ENCODE assay signal across 1 cellular context in the genomic region with DNA sequence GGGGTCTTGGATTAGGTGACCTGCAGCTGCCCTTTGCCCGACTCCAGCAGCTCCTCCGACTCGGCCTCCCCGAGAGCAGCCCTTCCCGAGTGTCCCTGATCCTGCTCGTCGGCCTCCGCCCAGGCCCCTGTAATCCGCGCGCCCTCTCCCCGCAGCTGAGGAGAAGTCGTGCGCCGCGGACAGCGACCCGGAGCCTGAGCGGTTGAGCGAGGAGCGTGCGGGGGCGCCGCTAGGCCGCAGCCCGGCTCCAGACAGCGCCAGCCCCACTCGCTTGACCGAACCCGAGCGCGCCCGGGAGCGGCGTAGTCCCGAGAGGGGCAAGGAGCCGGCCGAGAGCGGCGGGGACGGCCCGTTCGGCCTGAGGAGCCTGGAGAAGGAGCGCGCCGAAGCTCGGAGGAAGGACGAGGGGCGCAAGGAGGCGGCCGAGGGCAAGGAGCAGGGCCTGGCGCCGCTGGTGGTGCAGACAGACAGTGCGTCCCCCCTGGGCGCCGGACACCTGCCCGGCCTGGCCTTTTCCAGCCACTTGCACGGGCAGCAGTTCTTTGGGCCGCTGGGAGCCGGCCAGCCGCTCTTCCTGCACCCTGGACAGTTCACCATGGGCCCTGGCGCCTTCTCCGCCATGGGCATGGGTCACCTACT.
TF ChIP-seq lines count a peak whose summit lies in the region.

No MANE protein-coding gene starts in this region.

TF ChIP-seq in H1, 55 proteins besides CTCF, POLR2A, EP300 and RAD21:
- peak; percentile 94; the same call in 1 of the 2 replicates for TF ChIP-seq SUZ12 (IDR thresholded peaks at IDR 0.05; ENCODE audit: low read length)
- peak; percentile 59 for TF ChIP-seq RNF2 (IDR thresholded peaks at IDR 0.05; ENCODE audit: borderline replicate concordance, low read depth, low read length, missing control alignments, poor library complexity, severe bottlenecking)
- TF ChIP-seq EZH2 (IDR thresholded peaks at IDR 0.05; ENCODE audit: low read depth, low read length, severe bottlenecking) = peak; percentile 98
- no peak for TF ChIP-seq NANOG (IDR thresholded peaks at IDR 0.05; ENCODE audit: insufficient read depth, low read depth, low read length, poor library complexity, severe bottlenecking)
- TF ChIP-seq HDAC2 (IDR thresholded peaks at IDR 0.05; ENCODE audit: borderline replicate concordance in 1 of 2, low read depth in 2 of 2, low read length in 2 of 2) = no peak
